Comparison of ENCODE assay signal across 27 cellular contexts in genomic region chr16:27999687-28000086, GRCh38.
DNase-seq lines count a peak whose midpoint lies in the region; ATAC-seq, FAIRE-seq and TF ChIP-seq lines count a peak whose summit lies in the region.
"Had no signal": no experiment of that assay in that cellular context is flagged by ENCODE, and none has a peak within 500 bp of the region (broad histone marks: within the 10 kb centered on the region; RNA-seq: fewer than 3 reads in every experiment).

No MANE protein-coding gene starts in this region.

- peaks cover 0 to 10% of the 10 kb centered on the region in 2 experiments; a peak in 1 of 5 replicates for H3K27me3 ChIP-seq in HepG2 (ENCODE audit: control insufficient read depth in 1 of 2, insufficient read depth in 2 of 2, low read length in 2 of 2)
- no peaks in the 10 kb centered on the region for H3K27me3 ChIP-seq in right lobe of liver
- H3K27me3 ChIP-seq in bronchial epithelial cell (ENCODE audit: control insufficient read depth, insufficient read depth, low read length), result no peaks in the 10 kb centered on the region
- H3K27me3 ChIP-seq: transverse colon had no signal

- no peak overlapping the region for H2AFZ ChIP-seq in HepG2 (ENCODE audit: low read length)

- H3K9me3 ChIP-seq in HepG2 (ENCODE audit: low read length) (no peaks in the 10 kb centered on the region), right lobe of liver (no peaks in the 10 kb centered on the region), kidney (ENCODE audit: control insufficient read depth in 1 of 2, low read length in 2 of 2) (no peaks in the 10 kb centered on the region)
- H3K9me3 ChIP-seq: stomach, transverse colon had no signal

- no peak for TF ChIP-seq RAD21 in HepG2 (CRISPR knock-in tag; IDR thresholded peaks at IDR 0.05)

- TF ChIP-seq POLR2A in HepG2 (IDR thresholded peaks at IDR 0.05; ENCODE audit: insufficient read depth in 1 of 2, low read depth in 2 of 2, low read length in 2 of 2), result no peak
- TF ChIP-seq POLR2A in right lobe of liver (IDR thresholded peaks at IDR 0.05), result no peak

- H3K9ac ChIP-seq in HepG2 (ENCODE audit: insufficient read depth, low read depth, low read length), result no peak overlapping the region
- H3K9ac ChIP-seq in kidney (ENCODE audit: low read length in 2 of 2), result no peak overlapping the region

- H3K4me3 ChIP-seq in HepG2 (replicated peaks in 1 of 3; ENCODE audit: insufficient read depth in 1 of 3, low read depth in 2 of 3, low read length in 3 of 3) (no peak overlapping the region), right lobe of liver (no peak overlapping the region), bronchial epithelial cell (ENCODE audit: low read depth, low read length) (no peak overlapping the region), kidney (ENCODE audit: low read length in 2 of 2) (no peak overlapping the region)
- H3K4me3 ChIP-seq: stomach, transverse colon had no signal

- H3K27ac ChIP-seq in HepG2 (ENCODE audit: extremely low read length, insufficient read depth, low read length), result no peak overlapping the region
- H3K27ac ChIP-seq in right lobe of liver, result no peak overlapping the region
- H3K27ac ChIP-seq in kidney (ENCODE audit: low read depth in 2 of 2, low read length in 2 of 2), result no peak overlapping the region
- H3K27ac ChIP-seq: HL-60, stomach, transverse colon, VCaP had no signal

- DNase-seq in HepG2 (ENCODE audit: low spot score), result no peak
- DNase-seq in right lobe of liver, result no peak
- DNase-seq in OCI-M1 (lab: John Stamatoyannopoulos, UW), result peak; percentile 14
- peak; percentile 17 for DNase-seq in bronchial epithelial cell (ENCODE audit: low read depth)
- DNase-seq in NCI-H510A treated with DMSO at 0.1 percent for 48 hours (lab: John Stamatoyannopoulos, UW), result no peak
- no peak for DNase-seq in stimulated activated naive B cell treated with anti-CD40 and anti-IgM and Interleukin-4, amounts not matched to agents 10 μg/mL and 1 μg/mL and 100 μg/mL, for 72 hours
- no peak for DNase-seq in ACHN
- DNase-seq in kidney, result no peak
- DNase-seq: activated CD4-positive, alpha-beta T cell treated with anti-CD3 and anti-CD28 coated beads, Interleukin-2, amount 10 ng/mL, durations not matched to agents 24 days and 14 days; activated gamma-delta T cell treated with Interleukin-2 at 50 U/mL for 16 hours; activated T-cell treated with anti-CD3 and anti-CD28 coated beads, Interleukin-2, amount 50 U/mL, for 24 hours; CD8-positive, alpha-beta T cell; cerebellar nuclear complex; GF-D8; midbrain; naive thymus-derived CD8-positive, alpha-beta T cell; NCI-H1417 treated with DMSO at 0.1 percent for 48 hours; NCI-H2081 treated with DMSO at 0.1 percent for 48 hours; Right ventricle myocardium superior; stomach; transverse colon had no signal

- H3K27ac Mint-ChIP-seq in stimulated activated naive B cell treated with anti-CD40 and anti-IgM and Interleukin-4, amounts not matched to agents 10 μg/mL and 1 μg/mL and 100 μg/mL, for 72 hours, result no peak overlapping the region
- H3K27ac Mint-ChIP-seq: activated CD4-positive, alpha-beta T cell treated with anti-CD3 and anti-CD28 coated beads, Interleukin-2, amount 10 ng/mL, durations not matched to agents 24 days and 14 days; activated T-cell treated with anti-CD3 and anti-CD28 coated beads, Interleukin-2, amount 50 U/mL, for 24 hours; B cell; CD8-positive, alpha-beta T cell; naive thymus-derived CD8-positive, alpha-beta T cell; T-helper 2 cell treated with Interferon-gamma antibody and Interleukin-4, amounts not matched to agents 5 μg/mL and 100 μg/mL, for 36 hours had no signal

- H3K4me3 Mint-ChIP-seq in stimulated activated naive B cell treated with anti-CD40 and anti-IgM and Interleukin-4, amounts not matched to agents 10 μg/mL and 1 μg/mL and 100 μg/mL, for 72 hours, result no peak overlapping the region
- H3K4me3 Mint-ChIP-seq: activated CD4-positive, alpha-beta T cell treated with anti-CD3 and anti-CD28 coated beads, Interleukin-2, amount 10 ng/mL, durations not matched to agents 24 days and 14 days; activated T-cell treated with anti-CD3 and anti-CD28 coated beads, Interleukin-2, amount 50 U/mL, for 24 hours; B cell; CD8-positive, alpha-beta T cell; naive thymus-derived CD8-positive, alpha-beta T cell; T-helper 2 cell treated with Interferon-gamma antibody and Interleukin-4, amounts not matched to agents 5 μg/mL and 100 μg/mL, for 36 hours had no signal

- H4K20me1 ChIP-seq in HepG2 (ENCODE audit: insufficient read depth, low read length), result no peaks in the 10 kb centered on the region

- no peaks in the 10 kb centered on the region for H3K36me3 ChIP-seq in HepG2 (replicated peaks in 1 of 2; ENCODE audit: control insufficient read depth in 1 of 2, insufficient read depth in 2 of 2, low read length in 2 of 2)
- H3K36me3 ChIP-seq in right lobe of liver, result no peaks in the 10 kb centered on the region
- H3K36me3 ChIP-seq in bronchial epithelial cell (ENCODE audit: control insufficient read depth, insufficient read depth, low read length), result no peaks in the 10 kb centered on the region
- no peaks in the 10 kb centered on the region for H3K36me3 ChIP-seq in kidney (ENCODE audit: control insufficient read depth in 1 of 2, insufficient read depth in 2 of 2, low read length in 2 of 2)
- H3K36me3 ChIP-seq: stomach, transverse colon had no signal

- FAIRE-seq in HepG2 (lab: Jason Lieb, UNC) (no peak), bronchial epithelial cell (lab: Jason Lieb, UNC) (no peak), kidney (lab: Jason Lieb, UNC) (no peak)
- FAIRE-seq: GM19239, islet of Langerhans had no signal

- H3K9me3 Mint-ChIP-seq in stimulated activated naive B cell treated with anti-CD40 and anti-IgM and Interleukin-4, amounts not matched to agents 10 μg/mL and 1 μg/mL and 100 μg/mL, for 72 hours, result peaks cover 0 to 2% of the 10 kb centered on the region in 2 donors
- H3K9me3 Mint-ChIP-seq: activated CD4-positive, alpha-beta T cell treated with anti-CD3 and anti-CD28 coated beads, Interleukin-2, amount 10 ng/mL, durations not matched to agents 24 days and 14 days; activated T-cell treated with anti-CD3 and anti-CD28 coated beads, Interleukin-2, amount 50 U/mL, for 24 hours; CD8-positive, alpha-beta T cell had no signal

- no peak overlapping the region for H3K4me2 ChIP-seq in HepG2 (ENCODE audit: low read depth, low read length)

- CTCF ChIA-PET in HepG2 (lab: Yijun Ruan, JAX; ENCODE audit: low intra/inter-chr PET ratio, low total read pairs), result no interaction called here

- H3K4me1 ChIP-seq in HepG2 (ENCODE audit: insufficient read depth, low read length), result no peaks in the 10 kb centered on the region
- no peaks in the 10 kb centered on the region for H3K4me1 ChIP-seq in right lobe of liver
- no peaks in the 10 kb centered on the region for H3K4me1 ChIP-seq in kidney (ENCODE audit: control insufficient read depth in 1 of 2, insufficient read depth in 1 of 2, low read depth in 1 of 2, low read length in 2 of 2)
- H3K4me1 ChIP-seq: stomach, transverse colon had no signal

- BruUV-seq in HepG2 (replicated peaks; lab: Mats Ljungman, UMichigan), result no TSS peak

- H3K27me3 Mint-ChIP-seq in stimulated activated naive B cell treated with anti-CD40 and anti-IgM and Interleukin-4, amounts not matched to agents 10 μg/mL and 1 μg/mL and 100 μg/mL, for 72 hours, result peaks cover 0 to 14% of the 10 kb centered on the region in 2 donors

- TF ChIP-seq CTCF in HepG2 (CRISPR knock-in tag; IDR thresholded peaks at IDR 0.05), result no peak
- TF ChIP-seq CTCF in right lobe of liver (IDR thresholded peaks at IDR 0.05), result no peak
- TF ChIP-seq CTCF in bronchial epithelial cell (IDR thresholded peaks at IDR 0.05; ENCODE audit: insufficient read depth, low read length, severe bottlenecking), result no peak
- TF ChIP-seq CTCF in kidney (IDR thresholded peaks at IDR 0.05; ENCODE audit: borderline replicate concordance, extremely low read depth, insufficient read depth), result no peak

- 5% methylated on average over 2 of the region's 2 CpGs for WGBS in HepG2 (ENCODE audit: low lambda C conversion rate)
- 38% methylated on average over 1 of the region's 2 CpGs for WGBS in right lobe of liver (ENCODE audit: insufficient coverage, low coverage, low lambda C conversion rate, missing lambda C conversion rate)

- intact Hi-C loops in HepG2 (cut with micrococcal nuclease; ENCODE audit: unreplicated experiment), result no loop called here
- intact Hi-C loops in right lobe of liver (cut with DNase I), result no loop called here
- intact Hi-C loops in kidney (cut with DNase I), result no loop called here

- TF ChIP-seq EP300 in HepG2 (IDR thresholded peaks at IDR 0.05; ENCODE audit: low read depth in 2 of 2, low read length in 2 of 2) (no peak), HepG2 (CRISPR knock-in tag; IDR thresholded peaks at IDR 0.05; ENCODE audit: borderline replicate concordance) (no peak)

- no peaks in the 10 kb centered on the region for H3K79me2 ChIP-seq in HepG2 (ENCODE audit: insufficient read depth, low read length)

- in situ Hi-C loops in HepG2 (cut with HindIII; ENCODE audit: extremely low pct_ligation_motif_present, low pct_unique_long_range_greater_than_20kb), result no loop called here
- in situ Hi-C loops in ACHN (cut with HindIII; ENCODE audit: low pct_ligation_motif_present, low pct_unique_long_range_greater_than_20kb, low sequenced_read_pairs), result no loop called here

- POLR2A ChIA-PET in HepG2 (lab: Yijun Ruan, JAX), result no interaction called here

- no peaks in the 10 kb centered on the region for H3K36me3 Mint-ChIP-seq in stimulated activated naive B cell treated with anti-CD40 and anti-IgM and Interleukin-4, amounts not matched to agents 10 μg/mL and 1 μg/mL and 100 μg/mL, for 72 hours
- H3K36me3 Mint-ChIP-seq: CD8-positive, alpha-beta T cell had no signal

- ATAC-seq in HepG2 (no peak), right lobe of liver (no peak)
- no peak for ATAC-seq in stimulated activated naive B cell treated with anti-CD40 and anti-IgM and Interleukin-4, amounts not matched to agents 10 μg/mL and 1 μg/mL and 100 μg/mL, for 72 hours (replicated peaks)
- ATAC-seq: CD8-positive, alpha-beta T cell; naive thymus-derived CD8-positive, alpha-beta T cell had no signal

- H3K4me1 Mint-ChIP-seq in stimulated activated naive B cell treated with anti-CD40 and anti-IgM and Interleukin-4, amounts not matched to agents 10 μg/mL and 1 μg/mL and 100 μg/mL, for 72 hours, result peaks cover 0 to 1% of the 10 kb centered on the region in 2 donors
- H3K4me1 Mint-ChIP-seq: B cell had no signal

TF ChIP-seq in HepG2, 621 proteins besides CTCF, POLR2A, EP300 and RAD21 (continues in another document):
- TF ChIP-seq ZBTB44 (CRISPR knock-in tag; IDR thresholded peaks at IDR 0.05), result no peak

Comparison
In these comparisons a context has a peak if more than half of its experiments do, and no peak if none do; other contexts are left out.
1. DNase-seq: peak in OCI-M1 (single experiment) and bronchial epithelial cell (single experiment); none in HepG2 (single experiment), right lobe of liver (0 of 3), NCI-H510A treated with DMSO at 0.1 percent for 48 hours (single experiment), stimulated activated naive B cell treated with anti-CD40 and anti-IgM and Interleukin-4, amounts not matched to agents 10 μg/mL and 1 μg/mL and 100 μg/mL, for 72 hours (single experiment), ACHN (single experiment) and kidney (single experiment).